Comparison of ENCODE assay signal across 22 cellular contexts in genomic region chr14:73189651-73190050, GRCh38.
"Had no signal": no experiment of that assay in that cellular context is flagged by ENCODE, and none has a peak within 500 bp of the region (broad histone marks: within the 10 kb centered on the region; RNA-seq: fewer than 3 reads in every experiment).

No MANE protein-coding gene starts in this region.

- DNase-seq: activated CD4-positive, alpha-beta T cell treated with anti-CD3 and anti-CD28 coated beads, Interleukin-2, amount 10 ng/mL, durations not matched to agents 7 days and 5 days; activated CD4-positive, CD25-positive, alpha-beta regulatory T cell treated with anti-CD3 and anti-CD28 coated beads, Interleukin-2, amount 50 U/mL, for 72 hours; activated T-cell treated with anti-CD3 and anti-CD28 coated beads, Interleukin-2, amount 50 U/mL, for 24 hours; colonic mucosa; dorsolateral prefrontal cortex; esophagus squamous epithelium; heart left ventricle; islet precursor cell; left cardiac atrium; mesenchymal stem cell; nephron progenitor cell; occipital lobe; retina; spleen; stimulated activated CD4-positive, alpha-beta T cell treated with anti-CD3 and anti-CD28 coated beads, Interleukin-4, amount 100 ng/mL, for 1 hour; stimulated activated naive CD8-positive, alpha-beta T cell treated with anti-CD3 and anti-CD28 coated beads, Interleukin-15, Interleukin-2, amounts not matched to agents 100 U/mL and 50 U/mL, for 24 hours; T-helper 1 cell; tibial artery; WERI-Rb-1 had no signal

- ATAC-seq: activated naive CD4-positive, alpha-beta T cell treated with anti-CD3 and anti-CD28 coated beads, Interleukin-2, amount 50 U/mL, for 72 hours; activated T-helper 17 cell treated with anti-CD3 and anti-CD28 coated beads, Interleukin-2, amount 50 U/mL, for 72 hours; heart left ventricle; left cardiac atrium; stimulated activated naive CD8-positive, alpha-beta T cell treated with anti-CD3 and anti-CD28 coated beads, Interleukin-15, Interleukin-2, amounts not matched to agents 100 U/mL and 50 U/mL, for 24 hours had no signal

- H3K4me3 ChIP-seq: adrenal gland, colonic mucosa, dorsolateral prefrontal cortex, esophagus squamous epithelium, heart left ventricle, spleen, tibial artery had no signal
